29 cellular contexts compared by ENCODE assay signal in the genomic region with DNA sequence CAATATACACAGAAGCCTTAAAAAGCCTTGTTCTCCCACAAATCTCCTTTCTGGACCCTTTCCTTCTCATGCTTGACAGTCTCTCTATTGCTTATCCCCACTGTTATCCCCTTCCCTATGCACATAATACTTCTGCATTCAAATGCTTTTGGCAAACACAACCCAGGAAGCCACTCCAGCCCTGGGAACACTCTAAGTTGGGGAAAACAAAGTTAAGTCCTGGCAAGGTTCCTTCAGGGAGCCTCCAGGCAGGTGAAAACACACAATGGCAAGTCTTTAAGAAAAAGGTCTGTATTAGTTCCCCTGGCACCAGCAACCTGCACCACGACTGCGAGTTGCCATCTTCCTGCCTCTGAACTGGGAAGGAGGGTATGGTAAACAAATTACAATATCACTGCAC.
"Had no signal": no experiment of that assay in that cellular context is flagged by ENCODE, and none has a peak within 500 bp of the region (broad histone marks: within the 10 kb centered on the region; RNA-seq: fewer than 3 reads in every experiment).

No MANE protein-coding gene starts in this region.

- H3K4me1 Mint-ChIP-seq: activated CD4-positive, alpha-beta T cell treated with anti-CD3 and anti-CD28 coated beads for 36 hours; activated CD4-positive, alpha-beta T cell treated with anti-CD3 and anti-CD28 coated beads, Interleukin-2, amount 10 ng/mL, durations not matched to agents 24 days and 14 days; activated CD8-positive, alpha-beta memory T cell treated with anti-CD3 and anti-CD28 coated beads, Interleukin-2, amount 10 ng/mL, durations not matched to agents 7 days and 5 days; activated naive CD4-positive, alpha-beta T cell treated with anti-CD3 and anti-CD28 coated beads, Interleukin-2, amount 10 ng/mL, durations not matched to agents 7 days and 5 days had no signal

- H3K4me3 Mint-ChIP-seq: activated CD4-positive, alpha-beta memory T cell treated with anti-CD3 and anti-CD28 coated beads for 36 hours; activated CD4-positive, alpha-beta T cell treated with anti-CD3 and anti-CD28 coated beads for 36 hours; activated CD4-positive, alpha-beta T cell treated with anti-CD3 and anti-CD28 coated beads, Interleukin-2, amount 10 ng/mL, durations not matched to agents 24 days and 14 days; activated CD8-positive, alpha-beta memory T cell treated with anti-CD3 and anti-CD28 coated beads, Interleukin-2, amount 10 ng/mL, durations not matched to agents 7 days and 5 days; activated CD8-positive, alpha-beta T cell treated with anti-CD3 and anti-CD28 coated beads, Interleukin-2, amount 10 ng/mL, durations not matched to agents 7 days and 5 days; activated naive CD4-positive, alpha-beta T cell treated with anti-CD3 and anti-CD28 coated beads, Interleukin-2, amount 10 ng/mL, durations not matched to agents 7 days and 5 days; activated naive CD8-positive, alpha-beta T cell; activated T-helper 1 cell treated with anti-CD3 and anti-CD28 coated beads, Interleukin-12 subunit alpha, Interleukin-12 subunit beta, Interleukin-2, Interleukin-4 antibody, amounts not matched to agents 30 ng/mL and 10 ng/mL and 1 ng/mL, durations not matched to agents 14 hours and 24 hours and 36 hours; central memory CD8-positive, alpha-beta T cell; effector memory CD8-positive, alpha-beta T cell had no signal

- H3K4me3 ChIP-seq: coronary artery, esophagus squamous epithelium, gastroesophageal sphincter had no signal

- H3K27ac ChIP-seq: brain microvascular endothelial cell, coronary artery, epithelial cell of prostate, esophagus squamous epithelium, gastroesophageal sphincter had no signal

- H3K27ac Mint-ChIP-seq: activated CD4-positive, alpha-beta memory T cell treated with anti-CD3 and anti-CD28 coated beads for 36 hours; activated CD4-positive, alpha-beta T cell treated with anti-CD3 and anti-CD28 coated beads for 36 hours; activated CD4-positive, alpha-beta T cell treated with anti-CD3 and anti-CD28 coated beads, Interleukin-2, amount 10 ng/mL, durations not matched to agents 24 days and 14 days; activated CD8-positive, alpha-beta memory T cell treated with anti-CD3 and anti-CD28 coated beads, Interleukin-2, amount 10 ng/mL, durations not matched to agents 7 days and 5 days; activated CD8-positive, alpha-beta T cell treated with anti-CD3 and anti-CD28 coated beads, Interleukin-2, amount 10 ng/mL, durations not matched to agents 7 days and 5 days; activated naive CD4-positive, alpha-beta T cell treated with anti-CD3 and anti-CD28 coated beads, Interleukin-2, amount 10 ng/mL, durations not matched to agents 7 days and 5 days; activated naive CD8-positive, alpha-beta T cell; activated T-helper 1 cell treated with anti-CD3 and anti-CD28 coated beads, Interleukin-12 subunit alpha, Interleukin-12 subunit beta, Interleukin-2, Interleukin-4 antibody, amounts not matched to agents 30 ng/mL and 10 ng/mL and 1 ng/mL, durations not matched to agents 14 hours and 24 hours and 36 hours; activated T-helper 2 cell treated with anti-CD3 and anti-CD28 coated beads, Interferon-gamma antibody, Interleukin-2, Interleukin-4, amounts not matched to agents 10 μg/mL and 5 μg/mL and 100 μg/mL, durations not matched to agents 14 hours and 24 hours and 36 hours; effector memory CD8-positive, alpha-beta T cell had no signal

- ATAC-seq: activated CD4-positive, alpha-beta T cell treated with anti-CD3 and anti-CD28 coated beads for 36 hours; activated CD8-positive, alpha-beta memory T cell treated with anti-CD3 and anti-CD28 coated beads, Interleukin-2, amount 10 ng/mL, durations not matched to agents 7 days and 5 days; activated CD8-positive, alpha-beta T cell treated with anti-CD3 and anti-CD28 coated beads, Interleukin-2, amount 10 ng/mL, durations not matched to agents 7 days and 5 days; effector memory CD8-positive, alpha-beta T cell; gastroesophageal sphincter had no signal

- H3K4me1 ChIP-seq: esophagus squamous epithelium, gastroesophageal sphincter had no signal

- DNase-seq: activated CD4-positive, alpha-beta memory T cell treated with anti-CD3 and anti-CD28 coated beads for 36 hours; activated CD4-positive, alpha-beta T cell treated with anti-CD3 and anti-CD28 coated beads for 36 hours; activated CD4-positive, alpha-beta T cell treated with anti-CD3 and anti-CD28 coated beads, Interleukin-2, amount 10 ng/mL, durations not matched to agents 24 days and 14 days; activated CD4-positive, CD25-positive, alpha-beta regulatory T cell; activated CD4-positive, CD25-positive, alpha-beta regulatory T cell treated with anti-CD3 and anti-CD28 coated beads, Interleukin-2, amount 50 U/mL, for 72 hours; activated CD8-positive, alpha-beta memory T cell treated with anti-CD3 and anti-CD28 coated beads, Interleukin-2, amount 10 ng/mL, durations not matched to agents 7 days and 5 days; activated CD8-positive, alpha-beta memory T cell treated with anti-CD3 and anti-CD28 coated beads, Interleukin-2, amount 50 U/mL, for 4 hours; activated CD8-positive, alpha-beta T cell treated with anti-CD3 and anti-CD28 coated beads, Interleukin-2, amount 10 ng/mL, durations not matched to agents 7 days and 5 days; activated gamma-delta T cell; activated naive CD4-positive, alpha-beta T cell; activated naive CD4-positive, alpha-beta T cell treated with anti-CD3 and anti-CD28 coated beads, Interleukin-2, amount 10 ng/mL, durations not matched to agents 7 days and 5 days; activated T-cell treated with anti-CD3 and anti-CD28 coated beads, Interleukin-2, amount 50 U/mL, for 1 hour; activated T-cell treated with anti-CD3 and anti-CD28 coated beads, Interleukin-2, amount 50 U/mL, for 48 hours; amniotic stem cell; anterior cingulate cortex; brain microvascular endothelial cell; dermis blood vessel endothelial cell; effector CD4-positive, alpha-beta T cell; effector memory CD8-positive, alpha-beta T cell; esophagus squamous epithelium; foreskin melanocyte; T-helper 2 cell had no signal

- H3K9me3 ChIP-seq: esophagus squamous epithelium, gastroesophageal sphincter had no signal

- H3K27me3 Mint-ChIP-seq: activated CD4-positive, alpha-beta memory T cell treated with anti-CD3 and anti-CD28 coated beads for 36 hours; activated CD4-positive, alpha-beta T cell treated with anti-CD3 and anti-CD28 coated beads for 36 hours; activated CD4-positive, alpha-beta T cell treated with anti-CD3 and anti-CD28 coated beads, Interleukin-2, amount 10 ng/mL, durations not matched to agents 24 days and 14 days; activated CD8-positive, alpha-beta memory T cell treated with anti-CD3 and anti-CD28 coated beads, Interleukin-2, amount 10 ng/mL, durations not matched to agents 7 days and 5 days; activated naive CD4-positive, alpha-beta T cell treated with anti-CD3 and anti-CD28 coated beads, Interleukin-2, amount 10 ng/mL, durations not matched to agents 7 days and 5 days; activated naive CD8-positive, alpha-beta T cell; central memory CD8-positive, alpha-beta T cell; effector memory CD8-positive, alpha-beta T cell had no signal

- H3K27me3 ChIP-seq: brain microvascular endothelial cell, esophagus squamous epithelium, gastroesophageal sphincter had no signal
